In genomic region chr2:27217173-27218121, GRCh38 we compare ENCODE assay signal across 8 cellular contexts. TPM values are rescaled to one million over a fixed set of nuclear protein-coding genes. Genes with fewer than 3 reads are reported as not detected.
DNase-seq lines count a peak whose midpoint lies in the region; ATAC-seq and TF ChIP-seq lines count a peak whose summit lies in the region.

Gene CAD, plus strand, starts transcription at chr2:27217369. Its CDS starts 183 bp downstream, at chr2:27217552.

- H4K20me1 ChIP-seq in HCT116 (ENCODE audit: insufficient read depth) (no peaks in the 10 kb centered on the region), SK-N-SH (ENCODE audit: insufficient read depth) (no peaks in the 10 kb centered on the region), osteoblast (ENCODE audit: insufficient read depth, low read length) (no peaks in the 10 kb centered on the region)

- H3K9ac ChIP-seq in HCT116 (ENCODE audit: low read length) (peak within 1 kb of the TSS; percentile 89), SK-N-SH (peak within 1 kb of the TSS; percentile 69)

- BruUV-seq in HCT116 (replicated peaks; lab: Mats Ljungman, UMichigan), result TSS peak; percentile 23

- peak within 1 kb of the TSS; percentile 78 to 91 for H3K4me3 ChIP-seq in HCT116 (replicated peaks in 1 of 2; ENCODE audit: low read depth in 1 of 2, low read length in 2 of 2)
- peak within 1 kb of the TSS; percentile 73 to 82 for H3K4me3 ChIP-seq in SK-N-SH (ENCODE audit: low read depth in 2 of 2, low read length in 1 of 2)
- H3K4me3 ChIP-seq in osteoblast (ENCODE audit: insufficient read depth, low read length), result peak within 1 kb of the TSS; percentile 93
- peak within 1 kb of the TSS; percentile 64 to 81 for H3K4me3 ChIP-seq in testis

- H3K4me1 ChIP-seq in HCT116 (ENCODE audit: control insufficient read depth in 1 of 2, insufficient read depth in 2 of 2, low read length in 2 of 2) (peaks cover 3 to 27% of the 10 kb centered on the region in 2 experiments; a peak in 3 of 4 replicates), SK-N-SH (ENCODE audit: control insufficient read depth in 1 of 2, insufficient read depth in 2 of 2, low read depth in 1 of 2, low read length in 1 of 2) (peaks cover 9 to 24% of the 10 kb centered on the region in 2 experiments; a peak in 3 of 4 replicates), osteoblast (ENCODE audit: insufficient read depth, low read length) (peaks cover 27% of the 10 kb centered on the region), testis (peaks cover 23% of the 10 kb centered on the region)

- H3K79me2 ChIP-seq in HCT116 (ENCODE audit: insufficient read depth, low read length) (peaks cover 67% of the 10 kb centered on the region), SK-N-SH (ENCODE audit: insufficient read depth) (peaks cover 43% of the 10 kb centered on the region; the same call in 1 of the 2 replicates), osteoblast (ENCODE audit: insufficient read depth, low read length) (peaks cover 38% of the 10 kb centered on the region)

- no peaks in the 10 kb centered on the region for H3K9me2 ChIP-seq in HCT116 (ENCODE audit: insufficient read depth)
- H3K9me2 ChIP-seq in SK-N-SH, result no peaks in the 10 kb centered on the region

- H3K4me2 ChIP-seq in HCT116 (ENCODE audit: low read length) (peak within 1 kb of the TSS; percentile 93), SK-N-SH (peak within 1 kb of the TSS; percentile 86), osteoblast (ENCODE audit: insufficient read depth, low read length) (peak within 1 kb of the TSS; percentile 96)

- TF ChIP-seq RAD21 in HCT116 (IDR thresholded peaks at IDR 0.05; ENCODE audit: low read depth) (no peak), SK-N-SH (IDR thresholded peaks at IDR 0.05; ENCODE audit: low read length) (no peak)

- H3K9me3 ChIP-seq in HCT116 (ENCODE audit: control insufficient read depth in 1 of 2, insufficient read depth in 1 of 2, low read depth in 1 of 2, low read length in 2 of 2) (no peaks in the 10 kb centered on the region), SK-N-SH (no peaks in the 10 kb centered on the region), osteoblast (ENCODE audit: low read depth, low read length) (no peaks in the 10 kb centered on the region), testis (no peaks in the 10 kb centered on the region)

- 1% methylated on average over 60 of the region's 72 CpGs for WGBS in SK-N-SH (ENCODE audit: low lambda C conversion rate)
- WGBS in testis, 2 donors, result 10 to 11% methylated on average over 21 to 72 of the region's 72 CpGs

- H2AFZ ChIP-seq in HCT116 (ENCODE audit: low read depth, low read length, poor library complexity, severe bottlenecking) (no peak within 1 kb of the TSS), SK-N-SH (ENCODE audit: low read depth) (peak within 1 kb of the TSS; percentile 81), osteoblast (ENCODE audit: low read length) (peak within 1 kb of the TSS; percentile 93)

- ATAC-seq in HCT116, result peak; percentile 82

- DNase-seq in GM03348 (ENCODE audit: low spot score), result peak; percentile 97
- peak; percentile 56 for DNase-seq in HCT116 (ENCODE audit: low read depth, low spot score)
- peak; percentile 83 for DNase-seq in MV-4-11 (lab: John Stamatoyannopoulos, UW)
- DNase-seq in SK-N-SH, result peak; percentile 99
- DNase-seq in activated naive CD4-positive, alpha-beta T cell treated with anti-CD3 and anti-CD28 coated beads, Interleukin-2, amount 50 U/mL, for 16 hours, result peak; percentile 94
- peak; percentile 78 for DNase-seq in globus pallidus (ENCODE audit: low spot score)
- peak; percentile 98 for DNase-seq in osteoblast (ENCODE audit: insufficient read length, low spot score, missing footprints)
- DNase-seq in testis, result peak; percentile 89

- TF ChIP-seq EP300 in SK-N-SH (IDR thresholded peaks at IDR 0.05; ENCODE audit: borderline replicate concordance in 1 of 2, low read depth in 1 of 2, low read length in 1 of 2), result no peak; a peak in 1 of 4 replicates

- H3K27me3 ChIP-seq in HCT116 (ENCODE audit: insufficient read depth, low read length), result no peaks in the 10 kb centered on the region
- H3K27me3 ChIP-seq in SK-N-SH (ENCODE audit: insufficient read depth), result no peaks in the 10 kb centered on the region
- no peaks in the 10 kb centered on the region for H3K27me3 ChIP-seq in osteoblast (ENCODE audit: insufficient read depth, low read length)
- no peaks in the 10 kb centered on the region for H3K27me3 ChIP-seq in testis

- H3K36me3 ChIP-seq in HCT116 (ENCODE audit: control insufficient read depth in 1 of 2, insufficient read depth in 2 of 2, low read length in 2 of 2) (peaks cover 13 to 36% of the 10 kb centered on the region in 2 experiments), SK-N-SH (replicated peaks in 1 of 2; ENCODE audit: control insufficient read depth in 1 of 2, insufficient read depth in 2 of 2, low read length in 1 of 2) (peaks cover 43 to 51% of the 10 kb centered on the region in 2 experiments), osteoblast (ENCODE audit: insufficient read depth, low read length) (peaks cover 41% of the 10 kb centered on the region), testis (ENCODE audit: low read depth, missing control alignments) (no peaks in the 10 kb centered on the region)

- TF ChIP-seq POLR2A in HCT116 (IDR thresholded peaks at IDR 0.05; ENCODE audit: borderline replicate concordance, extremely low read depth, insufficient read depth, insufficient read length) (peak; percentile 37), testis (IDR thresholded peaks at IDR 0.05) (no peak)

- TF ChIP-seq CTCF in HCT116 (IDR thresholded peaks at IDR 0.05 in 2 of 3, conservative IDR thresholded peaks at IDR 0.05 in 1 of 3; ENCODE audit: borderline replicate concordance in 1 of 3, insufficient read depth in 1 of 3, low read depth in 2 of 3, low read length in 2 of 3), result peak in 1 of 3 experiments; percentile 4; a peak in 1 of 6 replicates
- peak; percentile 21 for TF ChIP-seq CTCF in SK-N-SH (IDR thresholded peaks at IDR 0.05)
- peak; percentile 10 for TF ChIP-seq CTCF in osteoblast (IDR thresholded peaks at IDR 0.05; ENCODE audit: extremely low read depth, low read depth, low read length)
- TF ChIP-seq CTCF in testis (IDR thresholded peaks at IDR 0.05), result peak in 2 of 3 experiments; percentile 17

- CTCF ChIA-PET in HCT116 (lab: Charles Lee), result no interaction called here
- CTCF ChIA-PET in SK-N-SH (lab: Yijun Ruan, JAX), result interaction anchor here (0.6 to 1.5 kb wide), 9 partner anchors 9 to 118 kb away, joined by 3 to 7 read pairs (median 3); no protein-coding TSS in a partner anchor

- POLR2A ChIA-PET in HCT116 (lab: Charles Lee), result no interaction called here
- POLR2A ChIA-PET in SK-N-SH (lab: Yijun Ruan, JAX), result interaction anchor here (1.5 kb wide), 1 partner anchor 13 kb away, joined by 4 read pairs; no protein-coding TSS in a partner anchor

- RAD21 ChIA-PET in HCT116 (lab: Charles Lee; ENCODE audit: low non-redundant PET in 1 of 2, low total read pairs in 2 of 2, uncharacterized antibody in 2 of 2, unreplicated experiment in 2 of 2), result no interaction called here

- peaks cover 12% of the 10 kb centered on the region for H3F3A ChIP-seq in SK-N-SH (replicated peaks; ENCODE audit: insufficient read depth)

- intact Hi-C loops in HCT116 (cut with micrococcal nuclease) (loop anchor here (5.0 kb wide), 1 partner anchor 120 kb away; no protein-coding TSS in a partner anchor), testis (cut with DNase I; ENCODE audit: low total_unique reads) (loop anchor here (10.0 kb wide), 1 partner anchor 133 kb away; the partner anchor contains the start of gene KHK)

- peak within 1 kb of the TSS; percentile 82 for H3K27ac ChIP-seq in HCT116 (ENCODE audit: low read depth, low read length)
- peak within 1 kb of the TSS; percentile 28 to 74 for H3K27ac ChIP-seq in SK-N-SH (ENCODE audit: low read depth in 2 of 2, low read length in 1 of 2)
- peak within 1 kb of the TSS; percentile 72 for H3K27ac ChIP-seq in osteoblast (ENCODE audit: low read depth, low read length)
- H3K27ac ChIP-seq in testis, result peak within 1 kb of the TSS; percentile 69 to 80

TF ChIP-seq in HCT116, 20 proteins besides CTCF, POLR2A, EP300 and RAD21 (continues in another document):
- TF ChIP-seq SP1 (IDR thresholded peaks at IDR 0.05; ENCODE audit: low read depth), result peak; percentile 60; the same call in 1 of the 2 replicates
- TF ChIP-seq EZH2phosphoT487 (IDR thresholded peaks at IDR 0.05; ENCODE audit: borderline replicate concordance), result no peak
- TF ChIP-seq YY1 (IDR thresholded peaks at IDR 0.05; ENCODE audit: extremely low read depth, insufficient replicate concordance, low read depth, low read length), result no peak
- peak; percentile 31; the same call in 1 of the 2 replicates for TF ChIP-seq ZFX (IDR thresholded peaks at IDR 0.05)
- peak; percentile 35 for TF ChIP-seq TCF7L2 (IDR thresholded peaks at IDR 0.05; ENCODE audit: borderline replicate concordance, extremely low read depth, insufficient read depth, insufficient read length)
- TF ChIP-seq POLR2AphosphoS5 (IDR thresholded peaks at IDR 0.05; ENCODE audit: low read depth, low read length), result peak; percentile 88
- TF ChIP-seq ELF1 (IDR thresholded peaks at IDR 0.05; ENCODE audit: borderline replicate concordance, low read depth), result no peak
- no peak for TF ChIP-seq CEBPB (IDR thresholded peaks at IDR 0.05; ENCODE audit: low read depth)
- TF ChIP-seq SIN3A (IDR thresholded peaks at IDR 0.05; ENCODE audit: low read depth), result peak; percentile 100
- peak; percentile 93 for TF ChIP-seq CBX3 (IDR thresholded peaks at IDR 0.05; ENCODE audit: low read depth)

TF ChIP-seq in SK-N-SH, 30 proteins besides CTCF, POLR2A, EP300 and RAD21 (continues in another document):
- no peak for TF ChIP-seq ELF1 (IDR thresholded peaks at IDR 0.05)
- peak; percentile 48; the same call in 1 of the 2 replicates for TF ChIP-seq NRF1 (IDR thresholded peaks at IDR 0.05; ENCODE audit: low read depth, low read length)
- TF ChIP-seq USF1 (IDR thresholded peaks at IDR 0.05; ENCODE audit: borderline replicate concordance, low read depth), result peak; percentile 91
- TF ChIP-seq NFIC (IDR thresholded peaks at IDR 0.05; ENCODE audit: borderline replicate concordance), result no peak
- TF ChIP-seq CHD2 (IDR thresholded peaks at IDR 0.05; ENCODE audit: low read length, partially characterized antibody), result peak; percentile 57
- TF ChIP-seq SIN3A (IDR thresholded peaks at IDR 0.05; ENCODE audit: borderline replicate concordance, low read depth, low read length), result peak; percentile 96
- TF ChIP-seq RXRA (IDR thresholded peaks at IDR 0.05; ENCODE audit: borderline replicate concordance, low read depth), result no peak

RNA-seq across cellular contexts. Expression of gene CAD, which starts in this region (rescaled TPM):
- total RNA-seq in HCT116 (2021; ENCODE audit: unreplicated experiment) (114 TPM), osteoblast (28.6 and 30.8 TPM in 2 replicates), testis (10 to 100 TPM; 62.5 to 66.9 TPM)
- 86.2 and 90.4 TPM in 2 replicates for polyA plus RNA-seq in HCT116 (2012)
- polyA plus RNA-seq in SK-N-SH (2012; rRNA removed) (29.3 and 47.6 TPM in 2 replicates), testis (ENCODE audit: insufficient read depth, low read depth, low replicate concordance) (40.0 TPM)
- 10.9 and 19.6 TPM in 2 replicates for polyA plus RNA-seq in SK-N-SH (2012; cell fraction: cytosol; rRNA removed)
- 120 and 198 TPM in 2 replicates for polyA plus RNA-seq in SK-N-SH (2012; cell fraction: nucleus; rRNA removed)

Comparison
In these comparisons a context has a peak if more than half of its experiments do, and no peak if none do; other contexts are left out.
1. Peak in every context shown above with its lines: DNase-seq, ATAC-seq, H3K4me3 ChIP-seq and H3K27ac ChIP-seq.